Comparison of ENCODE assay signal across 24 cellular contexts in genomic region chr12:75323663-75324062, GRCh38. TPM values are rescaled to one million over a fixed set of nuclear protein-coding genes. Genes with fewer than 3 reads are reported as not detected.
"Had no signal": no experiment of that assay in that cellular context is flagged by ENCODE, and none has a peak within 500 bp of the region (broad histone marks: within the 10 kb centered on the region; RNA-seq: fewer than 3 reads in every experiment).

No MANE protein-coding gene starts in this region.

- H3K27me3 ChIP-seq: colonic mucosa, esophagus squamous epithelium, heart left ventricle, right lobe of liver, tibial artery, upper lobe of right lung had no signal

- H3K27me3 Mint-ChIP-seq: stimulated activated memory B cell treated with anti-CD40 and anti-IgM and Interleukin-4, amounts not matched to agents 10 μg/mL and 1 μg/mL and 100 μg/mL, for 72 hours had no signal

- H3K4me1 Mint-ChIP-seq: naive thymus-derived CD8-positive, alpha-beta T cell; stimulated activated memory B cell treated with anti-CD40 and anti-IgM and Interleukin-4, amounts not matched to agents 10 μg/mL and 1 μg/mL and 100 μg/mL, for 72 hours had no signal

- H3K9me3 ChIP-seq: colonic mucosa, esophagus squamous epithelium, heart left ventricle, mucosa of descending colon, neutrophil, psoas muscle, right lobe of liver, tibial artery, upper lobe of right lung had no signal

- H3K27ac Mint-ChIP-seq: naive thymus-derived CD8-positive, alpha-beta T cell; stimulated activated memory B cell treated with anti-CD40 and anti-IgM and Interleukin-4, amounts not matched to agents 10 μg/mL and 1 μg/mL and 100 μg/mL, for 72 hours; stimulated activated naive CD8-positive, alpha-beta T cell treated with anti-CD3 and anti-CD28 coated beads, Interleukin-15, Interleukin-2, amounts not matched to agents 100 ng/mL and 50 ng/mL, for 24 hours had no signal

- ATAC-seq: heart left ventricle; mucosa of descending colon; naive thymus-derived CD8-positive, alpha-beta T cell; psoas muscle; right lobe of liver; stimulated activated memory B cell treated with anti-CD40 and anti-IgM and Interleukin-4, amounts not matched to agents 10 μg/mL and 1 μg/mL and 100 μg/mL, for 72 hours; upper lobe of right lung had no signal

- DNase-seq: colonic mucosa; dermis blood vessel endothelial cell; esophagus squamous epithelium; heart left ventricle; hippocampal formation; kidney glomerular epithelial cell; mammary epithelial cell; mucosa of descending colon; naive thymus-derived CD8-positive, alpha-beta T cell; psoas muscle; retina; right lobe of liver; stimulated activated CD4-positive, alpha-beta T cell treated with anti-CD3 and anti-CD28 coated beads, Interleukin-4, amount 100 ng/mL, for 1 hour; tibial artery; upper lobe of right lung had no signal

- H3K4me1 ChIP-seq: colonic mucosa, esophagus squamous epithelium, psoas muscle, right lobe of liver, tibial artery, upper lobe of right lung had no signal

- H3K4me3 Mint-ChIP-seq: naive thymus-derived CD8-positive, alpha-beta T cell; stimulated activated memory B cell treated with anti-CD40 and anti-IgM and Interleukin-4, amounts not matched to agents 10 μg/mL and 1 μg/mL and 100 μg/mL, for 72 hours; stimulated activated naive CD8-positive, alpha-beta T cell treated with anti-CD3 and anti-CD28 coated beads, Interleukin-15, Interleukin-2, amounts not matched to agents 100 ng/mL and 50 ng/mL, for 24 hours had no signal

- H3K9me3 Mint-ChIP-seq: naive thymus-derived CD8-positive, alpha-beta T cell; stimulated activated memory B cell treated with anti-CD40 and anti-IgM and Interleukin-4, amounts not matched to agents 10 μg/mL and 1 μg/mL and 100 μg/mL, for 72 hours; stimulated activated naive CD8-positive, alpha-beta T cell treated with anti-CD3 and anti-CD28 coated beads, Interleukin-15, Interleukin-2, amounts not matched to agents 100 ng/mL and 50 ng/mL, for 24 hours had no signal

- H3K27ac ChIP-seq: colonic mucosa, esophagus squamous epithelium, heart left ventricle, neutrophil, psoas muscle, right lobe of liver, tibial artery, upper lobe of right lung had no signal

- H3K4me3 ChIP-seq: colonic mucosa, esophagus squamous epithelium, heart left ventricle, mucosa of descending colon, psoas muscle, right lobe of liver, tibial artery, upper lobe of right lung had no signal

- H3K36me3 Mint-ChIP-seq: naive thymus-derived CD8-positive, alpha-beta T cell; stimulated activated memory B cell treated with anti-CD40 and anti-IgM and Interleukin-4, amounts not matched to agents 10 μg/mL and 1 μg/mL and 100 μg/mL, for 72 hours had no signal

- H3K36me3 ChIP-seq: colonic mucosa, esophagus squamous epithelium, heart left ventricle, neutrophil, right lobe of liver, tibial artery, upper lobe of right lung had no signal

RNA-seq across cellular contexts. Expression of gene GLIPR1L1, which starts 10.8 kb away (rescaled TPM):
- total RNA-seq: colonic mucosa; dermis blood vessel endothelial cell; epithelial cell of proximal tubule; esophagus squamous epithelium; glomerular endothelial cell; heart left ventricle; lower leg skin; mammary epithelial cell; mucosa of descending colon; naive thymus-derived CD8-positive, alpha-beta T cell; osteoblast; psoas muscle; right lobe of liver; temporal lobe; upper lobe of right lung had no signal
- polyA plus RNA-seq: heart left ventricle; mammary epithelial cell; naive thymus-derived CD8-positive, alpha-beta T cell; neural cell; psoas muscle had no signal
